In the genomic region with DNA sequence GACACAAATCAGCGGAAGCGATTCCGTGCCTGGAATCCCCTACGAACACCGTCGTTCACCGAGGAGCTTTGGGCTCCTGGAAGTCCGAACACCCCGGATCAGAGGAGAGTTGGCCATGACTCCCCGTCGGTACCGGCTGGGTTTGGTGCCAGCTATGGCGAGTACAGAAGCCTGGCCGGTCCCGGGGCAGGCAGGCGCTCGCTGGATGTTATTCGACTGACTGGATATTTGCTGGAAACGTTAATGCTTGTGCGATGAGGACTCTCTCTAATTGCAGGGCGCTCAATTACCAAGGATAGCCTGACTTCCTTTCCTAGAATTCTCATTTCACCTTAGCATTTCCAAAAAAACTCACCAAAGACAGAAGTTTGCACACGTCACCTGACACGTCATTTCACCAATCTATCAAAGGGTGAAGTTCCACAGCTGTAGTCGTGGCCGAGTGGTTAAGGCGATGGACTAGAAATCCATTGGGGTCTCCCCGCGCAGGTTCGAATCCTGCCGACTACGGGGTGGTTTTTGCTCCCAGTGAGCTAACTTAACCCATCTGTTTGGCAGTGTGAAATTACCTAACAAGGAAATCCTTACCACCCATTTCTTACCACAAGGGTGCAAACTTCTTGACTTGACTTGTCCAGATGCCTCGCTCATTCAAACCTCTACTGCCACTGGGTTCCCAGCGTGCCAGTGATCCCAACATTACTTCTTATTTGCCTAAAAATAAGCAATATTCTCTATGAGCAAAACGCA, we compare ENCODE assay signal across 8 cellular contexts. TPM values are rescaled to one million over a fixed set of nuclear protein-coding genes. Genes with fewer than 3 reads are reported as not detected.
DNase-seq lines count a peak whose midpoint lies in the region; ATAC-seq, FAIRE-seq and TF ChIP-seq lines count a peak whose summit lies in the region.

No MANE protein-coding gene starts in this region.

- H3K4me1 ChIP-seq in body of pancreas (peaks cover 5% of the 10 kb centered on the region), keratinocyte (ENCODE audit: control insufficient read depth, extremely low read depth, insufficient read depth, low read length) (peaks cover 4% of the 10 kb centered on the region)

- H3K9me3 ChIP-seq in body of pancreas (no peaks in the 10 kb centered on the region), keratinocyte (ENCODE audit: control insufficient read depth, low read depth, low read length) (no peaks in the 10 kb centered on the region)

- no peaks in the 10 kb centered on the region for H3K79me2 ChIP-seq in keratinocyte (ENCODE audit: control insufficient read depth, insufficient read depth, low read length)

- in situ Hi-C loops in SK-MEL-5 (cut with HindIII; ENCODE audit: low pct_unique_long_range_greater_than_20kb, low sequenced_read_pairs): no loop called here

- CTCF ChIA-PET in HEK293T (lab: Yijun Ruan, JAX): interaction anchor here (0.7 kb wide), 1 partner anchor 123 kb away, joined by 3 read pairs; no protein-coding TSS in a partner anchor

- H3K27ac ChIP-seq in body of pancreas (no peak overlapping the region), keratinocyte (ENCODE audit: control insufficient read depth, insufficient read depth, low read length) (peak overlapping the region; percentile 36)

- no peak for TF ChIP-seq POLR2A in body of pancreas (IDR thresholded peaks at IDR 0.05)

- H3K27me3 ChIP-seq in body of pancreas: peaks cover 0 to 9% of the 10 kb centered on the region in 2 donors
- no peaks in the 10 kb centered on the region for H3K27me3 ChIP-seq in keratinocyte (ENCODE audit: control insufficient read depth, extremely low read depth, insufficient read depth, low read length)

- H3K9me1 ChIP-seq in keratinocyte (ENCODE audit: control insufficient read depth, extremely low read depth, insufficient read depth, low read length): no peaks in the 10 kb centered on the region

- 4 to 8% methylated on average over 33 to 34 of the region's 34 CpGs for WGBS in body of pancreas, 2 donors

- H3K4me2 ChIP-seq in keratinocyte (ENCODE audit: control insufficient read depth, extremely low read depth, insufficient read depth, low read depth, low read length): peak overlapping the region; percentile 91

- no peaks in the 10 kb centered on the region for H3K36me3 ChIP-seq in body of pancreas (replicated peaks in 1 of 2; ENCODE audit: insufficient read depth in 1 of 2, low read depth in 2 of 2)
- H3K36me3 ChIP-seq in keratinocyte (ENCODE audit: control insufficient read depth in 2 of 2, extremely low read depth in 1 of 2, insufficient read depth in 2 of 2, low read length in 2 of 2): no peaks in the 10 kb centered on the region

- dilution Hi-C loops in keratinocyte (cut with MboI; ENCODE audit: extremely low pct_ligation_motif_present, low sequenced_read_pairs): no loop called here

- H3K9ac ChIP-seq in keratinocyte (ENCODE audit: control insufficient read depth, extremely low read depth, insufficient read depth, low read length): peak overlapping the region; percentile 77

- FAIRE-seq in keratinocyte (lab: Jason Lieb, UNC): peak; percentile 95

- peak overlapping the region in 1 of 2 donors; percentile 2 for H3K4me3 ChIP-seq in body of pancreas
- peak overlapping the region; percentile 50 to 92 (median 92) for H3K4me3 ChIP-seq in keratinocyte (ENCODE audit: control insufficient read depth in 2 of 3, extremely low read depth in 1 of 3, insufficient read depth in 2 of 3, low read depth in 1 of 3, low read length in 3 of 3)

- intact Hi-C loops in body of pancreas (cut with DNase I): no loop called here

- no peaks in the 10 kb centered on the region for H4K20me1 ChIP-seq in keratinocyte (ENCODE audit: control insufficient read depth, extremely low read depth, insufficient read depth, low read length)

- POLR2A ChIA-PET in HEK293T (lab: Yijun Ruan, JAX): interaction anchor here (1.5 to 2.3 kb wide), 3 partner anchors 16 to 161 kb away, joined by 6 to 8 read pairs (median 7); partner anchors contain the start of gene ZNF184

- H2AFZ ChIP-seq in keratinocyte (ENCODE audit: control insufficient read depth, low read length): peak overlapping the region; percentile 96

- DNase-seq in DMS114 treated with DMSO at 0.1 percent for 48 hours (lab: John Stamatoyannopoulos, UW; ENCODE audit: unreplicated experiment) (peak; percentile 81), HEK293T (ENCODE audit: extremely low spot score) (peak; percentile 51), SK-MEL-5 (ENCODE audit: low read depth, low spot score) (peak; percentile 96), body of pancreas (peak; percentile 38 to 67 (median 60)), keratinocyte (ENCODE audit: low read depth, low spot score) (peak; percentile 87), NCI-H748 (lab: John Stamatoyannopoulos, UW; ENCODE audit: unreplicated experiment) (no peak), RKO (ENCODE audit: low spot score) (no peak)
- peak; percentile 66 for DNase-seq in stimulated activated CD4-positive, alpha-beta T cell treated with anti-CD3 and anti-CD28 coated beads, Interleukin-4, amount 100 ng/mL, for 1 hour

- peak; percentile 75 for ATAC-seq in body of pancreas

- TF ChIP-seq CTCF in body of pancreas (IDR thresholded peaks at IDR 0.05) (no peak), keratinocyte (optimal IDR thresholded peaks at IDR 0.05 in 1 of 3, IDR thresholded peaks at IDR 0.05 in 1 of 3, conservative IDR thresholded peaks at IDR 0.05 in 1 of 3; ENCODE audit: extremely low read depth in 1 of 3, insufficient read depth in 2 of 3, low read length in 3 of 3) (peak in 2 of 3 experiments; percentile 37 to 49)

TF ChIP-seq in HEK293T, 16 proteins besides CTCF, POLR2A, EP300 and RAD21:
- TF ChIP-seq NFRKB (IDR thresholded peaks at IDR 0.05) (no peak), SUZ12 (IDR thresholded peaks at IDR 0.05) (no peak), SP1 (IDR thresholded peaks at IDR 0.05) (no peak), LEF1 (IDR thresholded peaks at IDR 0.05; ENCODE audit: borderline replicate concordance) (no peak; the same call in 1 of the 2 replicates), CTBP1 (IDR thresholded peaks at IDR 0.05; ENCODE audit: borderline replicate concordance) (peak; percentile 77), FOXK2 (IDR thresholded peaks at IDR 0.05) (no peak), ELF4 (IDR thresholded peaks at IDR 0.05) (no peak), BHLHE40 (IDR thresholded peaks at IDR 0.05; ENCODE audit: borderline replicate concordance) (no peak), ZNF384 (IDR thresholded peaks at IDR 0.05) (peak; percentile 82), L3MBTL2 (conservative IDR thresholded peaks at IDR 0.05) (peak; percentile 39; the same call in 1 of the 2 replicates), TARDBP (IDR thresholded peaks at IDR 0.05) (peak; percentile 85), FOXA1 (IDR thresholded peaks at IDR 0.05) (no peak), ARNT (IDR thresholded peaks at IDR 0.05) (0 out of 2 replicates have a peak, but pooled peaks have one; percentile 18), FOXM1 (IDR thresholded peaks at IDR 0.05; ENCODE audit: borderline replicate concordance) (no peak), HDGF (IDR thresholded peaks at IDR 0.05; ENCODE audit: borderline replicate concordance) (no peak)
- TF ChIP-seq, protein P1, sequence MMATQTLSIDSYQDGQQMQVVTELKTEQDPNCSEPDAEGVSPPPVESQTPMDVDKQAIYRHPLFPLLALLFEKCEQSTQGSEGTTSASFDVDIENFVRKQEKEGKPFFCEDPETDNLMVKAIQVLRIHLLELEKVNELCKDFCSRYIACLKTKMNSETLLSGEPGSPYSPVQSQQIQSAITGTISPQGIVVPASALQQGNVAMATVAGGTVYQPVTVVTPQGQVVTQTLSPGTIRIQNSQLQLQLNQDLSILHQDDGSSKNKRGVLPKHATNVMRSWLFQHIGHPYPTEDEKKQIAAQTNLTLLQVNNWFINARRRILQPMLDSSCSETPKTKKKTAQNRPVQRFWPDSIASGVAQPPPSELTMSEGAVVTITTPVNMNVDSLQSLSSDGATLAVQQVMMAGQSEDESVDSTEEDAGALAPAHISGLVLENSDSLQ (IDR thresholded peaks at IDR 0.05): peak; percentile 94

RNA-seq across cellular contexts. Expression of gene ZNF184, which starts 22.7 kb away (rescaled TPM):
- total RNA-seq in SK-MEL-5 (2014; rRNA removed; shearing (Covaris generic)): 16.4 and 16.6 TPM in 2 replicates
- polyA plus RNA-seq in SK-MEL-5 (2015; cell fraction: cytosol; rRNA removed): 3.5 and 4.0 TPM in 2 replicates
- 7.9 and 8.0 TPM in 2 replicates for polyA plus RNA-seq in SK-MEL-5 (2015; cell fraction: nucleus; rRNA removed)
- total RNA-seq in body of pancreas: 1 to 10 TPM; 2.3 to 4.9 TPM
- 2.3 to 4.3 TPM (median 3.1 TPM) in 3 replicates for polyA plus RNA-seq in keratinocyte
- 2.8 TPM for polyA plus RNA-seq in keratinocyte (2011; ENCODE audit: low read depth)
- 1.5 and 3.6 TPM in 2 replicates for polyA plus RNA-seq in keratinocyte (2011; cell fraction: cytosol; rRNA removed)
- polyA plus RNA-seq in keratinocyte (2011; cell fraction: nucleus; rRNA removed): 3.0 and 4.2 TPM in 2 replicates
- 1.9 and 3.9 TPM in 2 replicates for polyA plus RNA-seq in keratinocyte (2012; ENCODE audit: low replicate concordance)
- polyA minus RNA-seq in keratinocyte: 1.7 to 4.2 TPM (median 3.7 TPM) in 3 replicates
- 3.6 TPM for polyA minus RNA-seq in keratinocyte (2011; cell fraction: cytosol; rRNA and poly(A)+ RNA removed)
- polyA minus RNA-seq in keratinocyte (2011; cell fraction: nucleus; rRNA and poly(A)+ RNA removed): 2.3 and 5.4 TPM in 2 replicates

Comparison
In these comparisons a context has a peak if more than half of its experiments do, and no peak if none do; other contexts are left out.
1. DNase-seq: peak in DMS114 treated with DMSO at 0.1 percent for 48 hours (single experiment), HEK293T (single experiment), SK-MEL-5 (single experiment), body of pancreas (4 of 4), keratinocyte (single experiment) and stimulated activated CD4-positive, alpha-beta T cell treated with anti-CD3 and anti-CD28 coated beads, Interleukin-4, amount 100 ng/mL, for 1 hour (single experiment); none in NCI-H748 (single experiment) and RKO (single experiment).
2. CTCF ChIP-seq: peak in keratinocyte (2 of 3); none in body of pancreas (0 of 7).